Comparison of ENCODE assay signal across 1 cellular context in genomic region chr16:78130950-78131349, GRCh38.
A peak's percentile ranks its signal among the peaks of the same experiment; 100 is the strongest.
TF ChIP-seq lines count a peak whose summit lies in the region.

No MANE protein-coding gene starts in this region.

TF ChIP-seq in HepG2, 621 proteins besides CTCF, POLR2A, EP300 and RAD21 (continued from another document):
- TF ChIP-seq, protein P1, sequence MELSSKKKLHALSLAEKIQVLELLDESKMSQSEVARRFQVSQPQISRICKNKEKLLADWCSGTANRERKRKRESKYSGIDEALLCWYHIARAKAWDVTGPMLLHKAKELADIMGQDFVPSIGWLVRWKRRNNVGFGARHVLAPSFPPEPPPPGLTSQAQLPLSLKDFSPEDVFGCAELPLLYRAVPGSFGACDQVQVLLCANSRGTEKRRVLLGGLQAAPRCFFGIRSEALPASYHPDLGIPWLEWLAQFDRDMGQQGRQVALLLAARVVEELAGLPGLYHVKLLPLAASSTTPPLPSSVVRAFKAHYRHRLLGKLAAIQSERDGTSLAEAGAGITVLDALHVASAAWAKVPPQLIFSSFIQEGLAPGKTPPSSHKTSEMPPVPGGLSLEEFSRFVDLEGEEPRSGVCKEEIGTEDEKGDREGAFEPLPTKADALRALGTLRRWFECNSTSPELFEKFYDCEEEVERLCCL (CRISPR knock-in tag; IDR thresholded peaks at IDR 0.05; ENCODE audit: borderline replicate concordance): no peak
- TF ChIP-seq GABPA (IDR thresholded peaks at IDR 0.05; ENCODE audit: low read depth, low read length) (no peak), GABPA (CRISPR knock-in tag; IDR thresholded peaks at IDR 0.05; ENCODE audit: low read depth) (no peak), ZHX2 (IDR thresholded peaks at IDR 0.05; ENCODE audit: low read depth) (no peak), ZHX2 (CRISPR knock-in tag; IDR thresholded peaks at IDR 0.05; ENCODE audit: borderline replicate concordance) (no peak), EHMT2 (IDR thresholded peaks at IDR 0.05; ENCODE audit: borderline replicate concordance, low read depth, low read length) (no peak; the same call in 1 of the 2 replicates), ZNF616 (CRISPR knock-in tag; IDR thresholded peaks at IDR 0.05; ENCODE audit: low read depth) (no peak), TAF1 (CRISPR knock-in tag; IDR thresholded peaks at IDR 0.05) (no peak), SRY (CRISPR knock-in tag; IDR thresholded peaks at IDR 0.05) (no peak), ZC3H4 (CRISPR knock-in tag; IDR thresholded peaks at IDR 0.05; ENCODE audit: borderline replicate concordance) (no peak), ZNF781 (CRISPR knock-in tag; IDR thresholded peaks at IDR 0.05; ENCODE audit: borderline replicate concordance, not compliant biosample characterization) (no peak), DPF2 (CRISPR knock-in tag; IDR thresholded peaks at IDR 0.05; ENCODE audit: borderline replicate concordance, low read depth) (no peak), NFYB (CRISPR knock-in tag; IDR thresholded peaks at IDR 0.05) (no peak), ZNF746 (CRISPR knock-in tag; IDR thresholded peaks at IDR 0.05) (no peak), ZNF138 (CRISPR knock-in tag; IDR thresholded peaks at IDR 0.05; ENCODE audit: low read depth) (no peak), ZBTB33 (CRISPR knock-in tag; IDR thresholded peaks at IDR 0.05) (peak; percentile 33; the same call in 1 of the 2 replicates), SOX6 (IDR thresholded peaks at IDR 0.05) (no peak), SOX6 (CRISPR knock-in tag; IDR thresholded peaks at IDR 0.05) (peak; percentile 67), ZNF891 (CRISPR knock-in tag; IDR thresholded peaks at IDR 0.05) (no peak), PPARG (CRISPR knock-in tag; conservative IDR thresholded peaks at IDR 0.05) (no peak), SOX13 (IDR thresholded peaks at IDR 0.05) (no peak), SOX13 (CRISPR knock-in tag; conservative IDR thresholded peaks at IDR 0.05 in 1 of 2, IDR thresholded peaks at IDR 0.05 in 1 of 2) (peak in 1 of 2 experiments; percentile 77; a peak in 2 of 4 replicates), RFX5 (IDR thresholded peaks at IDR 0.05; ENCODE audit: low read depth, low read length) (no peak)
- TF ChIP-seq, protein P2, sequence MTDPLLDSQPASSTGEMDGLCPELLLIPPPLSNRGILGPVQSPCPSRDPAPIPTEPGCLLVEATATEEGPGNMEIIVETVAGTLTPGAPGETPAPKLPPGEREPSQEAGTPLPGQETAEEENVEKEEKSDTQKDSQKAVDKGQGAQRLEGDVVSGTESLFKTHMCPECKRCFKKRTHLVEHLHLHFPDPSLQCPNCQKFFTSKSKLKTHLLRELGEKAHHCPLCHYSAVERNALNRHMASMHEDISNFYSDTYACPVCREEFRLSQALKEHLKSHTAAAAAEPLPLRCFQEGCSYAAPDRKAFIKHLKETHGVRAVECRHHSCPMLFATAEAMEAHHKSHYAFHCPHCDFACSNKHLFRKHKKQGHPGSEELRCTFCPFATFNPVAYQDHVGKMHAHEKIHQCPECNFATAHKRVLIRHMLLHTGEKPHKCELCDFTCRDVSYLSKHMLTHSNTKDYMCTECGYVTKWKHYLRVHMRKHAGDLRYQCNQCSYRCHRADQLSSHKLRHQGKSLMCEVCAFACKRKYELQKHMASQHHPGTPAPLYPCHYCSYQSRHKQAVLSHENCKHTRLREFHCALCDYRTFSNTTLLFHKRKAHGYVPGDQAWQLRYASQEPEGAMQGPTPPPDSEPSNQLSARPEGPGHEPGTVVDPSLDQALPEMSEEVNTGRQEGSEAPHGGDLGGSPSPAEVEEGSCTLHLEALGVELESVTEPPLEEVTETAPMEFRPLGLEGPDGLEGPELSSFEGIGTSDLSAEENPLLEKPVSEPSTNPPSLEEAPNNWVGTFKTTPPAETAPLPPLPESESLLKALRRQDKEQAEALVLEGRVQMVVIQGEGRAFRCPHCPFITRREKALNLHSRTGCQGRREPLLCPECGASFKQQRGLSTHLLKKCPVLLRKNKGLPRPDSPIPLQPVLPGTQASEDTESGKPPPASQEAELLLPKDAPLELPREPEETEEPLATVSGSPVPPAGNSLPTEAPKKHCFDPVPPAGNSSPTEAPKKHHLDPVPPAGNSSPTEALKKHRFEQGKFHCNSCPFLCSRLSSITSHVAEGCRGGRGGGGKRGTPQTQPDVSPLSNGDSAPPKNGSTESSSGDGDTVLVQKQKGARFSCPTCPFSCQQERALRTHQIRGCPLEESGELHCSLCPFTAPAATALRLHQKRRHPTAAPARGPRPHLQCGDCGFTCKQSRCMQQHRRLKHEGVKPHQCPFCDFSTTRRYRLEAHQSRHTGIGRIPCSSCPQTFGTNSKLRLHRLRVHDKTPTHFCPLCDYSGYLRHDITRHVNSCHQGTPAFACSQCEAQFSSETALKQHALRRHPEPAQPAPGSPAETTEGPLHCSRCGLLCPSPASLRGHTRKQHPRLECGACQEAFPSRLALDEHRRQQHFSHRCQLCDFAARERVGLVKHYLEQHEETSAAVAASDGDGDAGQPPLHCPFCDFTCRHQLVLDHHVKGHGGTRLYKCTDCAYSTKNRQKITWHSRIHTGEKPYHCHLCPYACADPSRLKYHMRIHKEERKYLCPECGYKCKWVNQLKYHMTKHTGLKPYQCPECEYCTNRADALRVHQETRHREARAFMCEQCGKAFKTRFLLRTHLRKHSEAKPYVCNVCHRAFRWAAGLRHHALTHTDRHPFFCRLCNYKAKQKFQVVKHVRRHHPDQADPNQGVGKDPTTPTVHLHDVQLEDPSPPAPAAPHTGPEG (CRISPR knock-in tag; IDR thresholded peaks at IDR 0.05): no peak
- TF ChIP-seq, protein P3, sequence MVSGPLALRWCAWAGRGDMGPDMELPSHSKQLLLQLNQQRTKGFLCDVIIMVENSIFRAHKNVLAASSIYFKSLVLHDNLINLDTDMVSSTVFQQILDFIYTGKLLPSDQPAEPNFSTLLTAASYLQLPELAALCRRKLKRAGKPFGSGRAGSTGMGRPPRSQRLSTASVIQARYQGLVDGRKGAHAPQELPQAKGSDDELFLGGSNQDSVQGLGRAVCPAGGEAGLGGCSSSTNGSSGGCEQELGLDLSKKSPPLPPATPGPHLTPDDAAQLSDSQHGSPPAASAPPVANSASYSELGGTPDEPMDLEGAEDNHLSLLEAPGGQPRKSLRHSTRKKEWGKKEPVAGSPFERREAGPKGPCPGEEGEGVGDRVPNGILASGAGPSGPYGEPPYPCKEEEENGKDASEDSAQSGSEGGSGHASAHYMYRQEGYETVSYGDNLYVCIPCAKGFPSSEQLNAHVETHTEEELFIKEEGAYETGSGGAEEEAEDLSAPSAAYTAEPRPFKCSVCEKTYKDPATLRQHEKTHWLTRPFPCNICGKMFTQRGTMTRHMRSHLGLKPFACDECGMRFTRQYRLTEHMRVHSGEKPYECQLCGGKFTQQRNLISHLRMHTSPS (CRISPR knock-in tag; IDR thresholded peaks at IDR 0.05; ENCODE audit: low read depth): no peak
- TF ChIP-seq, protein P4, sequence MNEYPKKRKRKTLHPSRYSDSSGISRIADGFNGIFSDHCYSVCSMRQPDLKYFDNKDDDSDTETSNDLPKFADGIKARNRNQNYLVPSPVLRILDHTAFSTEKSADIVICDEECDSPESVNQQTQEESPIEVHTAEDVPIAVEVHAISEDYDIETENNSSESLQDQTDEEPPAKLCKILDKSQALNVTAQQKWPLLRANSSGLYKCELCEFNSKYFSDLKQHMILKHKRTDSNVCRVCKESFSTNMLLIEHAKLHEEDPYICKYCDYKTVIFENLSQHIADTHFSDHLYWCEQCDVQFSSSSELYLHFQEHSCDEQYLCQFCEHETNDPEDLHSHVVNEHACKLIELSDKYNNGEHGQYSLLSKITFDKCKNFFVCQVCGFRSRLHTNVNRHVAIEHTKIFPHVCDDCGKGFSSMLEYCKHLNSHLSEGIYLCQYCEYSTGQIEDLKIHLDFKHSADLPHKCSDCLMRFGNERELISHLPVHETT (CRISPR knock-in tag; conservative IDR thresholded peaks at IDR 0.05): no peak
- TF ChIP-seq, protein P5, sequence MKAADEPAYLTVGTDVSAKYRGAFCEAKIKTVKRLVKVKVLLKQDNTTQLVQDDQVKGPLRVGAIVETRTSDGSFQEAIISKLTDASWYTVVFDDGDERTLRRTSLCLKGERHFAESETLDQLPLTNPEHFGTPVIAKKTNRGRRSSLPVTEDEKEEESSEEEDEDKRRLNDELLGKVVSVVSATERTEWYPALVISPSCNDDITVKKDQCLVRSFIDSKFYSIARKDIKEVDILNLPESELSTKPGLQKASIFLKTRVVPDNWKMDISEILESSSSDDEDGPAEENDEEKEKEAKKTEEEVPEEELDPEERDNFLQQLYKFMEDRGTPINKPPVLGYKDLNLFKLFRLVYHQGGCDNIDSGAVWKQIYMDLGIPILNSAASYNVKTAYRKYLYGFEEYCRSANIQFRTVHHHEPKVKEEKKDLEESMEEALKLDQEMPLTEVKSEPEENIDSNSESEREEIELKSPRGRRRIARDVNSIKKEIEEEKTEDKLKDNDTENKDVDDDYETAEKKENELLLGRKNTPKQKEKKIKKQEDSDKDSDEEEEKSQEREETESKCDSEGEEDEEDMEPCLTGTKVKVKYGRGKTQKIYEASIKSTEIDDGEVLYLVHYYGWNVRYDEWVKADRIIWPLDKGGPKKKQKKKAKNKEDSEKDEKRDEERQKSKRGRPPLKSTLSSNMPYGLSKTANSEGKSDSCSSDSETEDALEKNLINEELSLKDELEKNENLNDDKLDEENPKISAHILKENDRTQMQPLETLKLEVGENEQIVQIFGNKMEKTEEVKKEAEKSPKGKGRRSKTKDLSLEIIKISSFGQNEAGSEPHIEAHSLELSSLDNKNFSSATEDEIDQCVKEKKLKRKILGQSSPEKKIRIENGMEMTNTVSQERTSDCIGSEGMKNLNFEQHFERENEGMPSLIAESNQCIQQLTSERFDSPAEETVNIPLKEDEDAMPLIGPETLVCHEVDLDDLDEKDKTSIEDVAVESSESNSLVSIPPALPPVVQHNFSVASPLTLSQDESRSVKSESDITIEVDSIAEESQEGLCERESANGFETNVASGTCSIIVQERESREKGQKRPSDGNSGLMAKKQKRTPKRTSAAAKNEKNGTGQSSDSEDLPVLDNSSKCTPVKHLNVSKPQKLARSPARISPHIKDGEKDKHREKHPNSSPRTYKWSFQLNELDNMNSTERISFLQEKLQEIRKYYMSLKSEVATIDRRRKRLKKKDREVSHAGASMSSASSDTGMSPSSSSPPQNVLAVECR (CRISPR knock-in tag; IDR thresholded peaks at IDR 0.05; ENCODE audit: borderline replicate concordance): no peak
